In the genomic region with DNA sequence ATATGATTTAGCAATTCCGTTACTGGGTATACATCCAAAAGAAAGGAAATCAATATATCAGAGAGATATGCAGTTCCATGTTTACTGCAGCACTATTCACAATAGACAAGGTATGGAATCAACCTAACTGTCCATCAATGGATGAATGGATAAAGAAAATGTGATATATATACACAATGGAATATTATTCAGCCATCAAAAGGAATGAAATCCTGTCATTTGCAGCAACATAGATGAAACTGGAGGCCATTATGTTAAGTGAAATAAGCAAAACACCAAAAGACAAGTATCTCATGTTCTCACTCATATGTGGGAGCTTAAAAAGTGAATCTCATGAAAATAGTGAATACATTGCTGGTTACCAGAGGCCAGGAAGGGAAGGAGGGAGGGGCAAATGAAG, we compare ENCODE assay signal across 27 cellular contexts.
"Had no signal": no experiment of that assay in that cellular context is flagged by ENCODE, and none has a peak within 500 bp of the region (broad histone marks: within the 10 kb centered on the region; RNA-seq: fewer than 3 reads in every experiment).

No MANE protein-coding gene starts in this region.

- DNase-seq: dermis blood vessel endothelial cell; dorsolateral prefrontal cortex; effector CD4-positive, alpha-beta T cell; effector memory CD4-positive, alpha-beta T cell; erythroblast; esophagus squamous epithelium; foreskin fibroblast; foreskin melanocyte; gastrocnemius medialis; heart left ventricle; hypothalamus; immature natural killer cell; islet precursor cell; left cardiac atrium; left lung; left ventricle myocardium superior; lower lobe of right lung; mesenchymal stem cell; mucosa of descending colon; naive B cell; naive thymus-derived CD8-positive, alpha-beta T cell had no signal

- ATAC-seq: esophagus mucosa; gastrocnemius medialis; heart left ventricle; left cardiac atrium; left lung; left ventricle myocardium superior; lower lobe of right lung; mucosa of descending colon; naive thymus-derived CD8-positive, alpha-beta T cell had no signal

- H3K27ac ChIP-seq: coronary artery, dorsolateral prefrontal cortex, epithelial cell of prostate, esophagus squamous epithelium, gastrocnemius medialis, heart left ventricle, hepatocyte, left lung, lower lobe of right lung had no signal

- H3K79me2 ChIP-seq: hepatocyte had no signal

- FAIRE-seq: colon, endothelial cell of umbilical vein had no signal

- H2AFZ ChIP-seq: hepatocyte had no signal

- H3K4me2 ChIP-seq: hepatocyte had no signal

- H3K4me1 ChIP-seq: esophagus squamous epithelium, gastrocnemius medialis, heart left ventricle, left lung, lower lobe of right lung had no signal

- H3K36me3 ChIP-seq: esophagus squamous epithelium, gastrocnemius medialis, heart left ventricle, left lung, lower lobe of right lung had no signal

- H3K27me3 ChIP-seq: esophagus squamous epithelium, gastrocnemius medialis, heart left ventricle, hepatocyte, left lung had no signal

- H3K9me3 ChIP-seq: esophagus squamous epithelium, gastrocnemius medialis, lower lobe of right lung, mucosa of descending colon had no signal

- H3K4me3 ChIP-seq: coronary artery, dorsolateral prefrontal cortex, esophagus squamous epithelium, gastrocnemius medialis, heart left ventricle, hepatocyte, left lung, lower lobe of right lung, mucosa of descending colon had no signal
